In the genomic region with DNA sequence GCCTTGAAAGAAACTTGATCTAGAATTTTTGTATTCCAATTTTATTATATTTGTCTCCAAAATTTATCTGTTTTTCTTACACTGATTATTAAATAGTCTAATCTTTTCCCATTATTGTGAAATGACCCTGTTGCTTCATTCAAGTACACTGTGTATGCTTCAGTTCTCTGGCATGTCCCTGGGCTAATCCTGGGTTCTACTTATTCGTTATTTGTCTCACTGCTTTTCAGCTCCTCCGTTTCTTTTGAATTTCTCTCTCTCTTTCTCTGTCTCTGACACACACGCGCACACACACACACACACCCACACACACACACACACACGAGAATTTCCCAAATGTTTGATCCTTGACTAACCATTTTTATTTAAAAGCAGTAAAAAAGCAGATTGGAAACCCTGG, we compare ENCODE assay signal across 1 cellular context.
TF ChIP-seq lines count a peak whose summit lies in the region.

No MANE protein-coding gene starts in this region.

TF ChIP-seq in HepG2, 621 proteins besides CTCF, POLR2A, EP300 and RAD21 (continued from another document):
- TF ChIP-seq MLXIP (CRISPR knock-in tag; IDR thresholded peaks at IDR 0.05; ENCODE audit: borderline replicate concordance), result no peak
- TF ChIP-seq, protein P1, sequence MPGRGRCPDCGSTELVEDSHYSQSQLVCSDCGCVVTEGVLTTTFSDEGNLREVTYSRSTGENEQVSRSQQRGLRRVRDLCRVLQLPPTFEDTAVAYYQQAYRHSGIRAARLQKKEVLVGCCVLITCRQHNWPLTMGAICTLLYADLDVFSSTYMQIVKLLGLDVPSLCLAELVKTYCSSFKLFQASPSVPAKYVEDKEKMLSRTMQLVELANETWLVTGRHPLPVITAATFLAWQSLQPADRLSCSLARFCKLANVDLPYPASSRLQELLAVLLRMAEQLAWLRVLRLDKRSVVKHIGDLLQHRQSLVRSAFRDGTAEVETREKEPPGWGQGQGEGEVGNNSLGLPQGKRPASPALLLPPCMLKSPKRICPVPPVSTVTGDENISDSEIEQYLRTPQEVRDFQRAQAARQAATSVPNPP (CRISPR knock-in tag; IDR thresholded peaks at IDR 0.05), result no peak
- no peak for TF ChIP-seq ZNF510 (CRISPR knock-in tag; IDR thresholded peaks at IDR 0.05; ENCODE audit: low read depth)
- TF ChIP-seq SAP130 (CRISPR knock-in tag; IDR thresholded peaks at IDR 0.05; ENCODE audit: low read depth), result no peak
- no peak for TF ChIP-seq MTF1 (CRISPR knock-in tag; IDR thresholded peaks at IDR 0.05)
- TF ChIP-seq ZNF142 (CRISPR knock-in tag; IDR thresholded peaks at IDR 0.05), result no peak
- no peak for TF ChIP-seq MAFK (conservative IDR thresholded peaks at IDR 0.05 in 1 of 2, IDR thresholded peaks at IDR 0.05 in 1 of 2; ENCODE audit: low read length in 2 of 2)
- TF ChIP-seq RXRB (CRISPR knock-in tag; IDR thresholded peaks at IDR 0.05; ENCODE audit: borderline replicate concordance), result no peak
- TF ChIP-seq, protein P2, sequence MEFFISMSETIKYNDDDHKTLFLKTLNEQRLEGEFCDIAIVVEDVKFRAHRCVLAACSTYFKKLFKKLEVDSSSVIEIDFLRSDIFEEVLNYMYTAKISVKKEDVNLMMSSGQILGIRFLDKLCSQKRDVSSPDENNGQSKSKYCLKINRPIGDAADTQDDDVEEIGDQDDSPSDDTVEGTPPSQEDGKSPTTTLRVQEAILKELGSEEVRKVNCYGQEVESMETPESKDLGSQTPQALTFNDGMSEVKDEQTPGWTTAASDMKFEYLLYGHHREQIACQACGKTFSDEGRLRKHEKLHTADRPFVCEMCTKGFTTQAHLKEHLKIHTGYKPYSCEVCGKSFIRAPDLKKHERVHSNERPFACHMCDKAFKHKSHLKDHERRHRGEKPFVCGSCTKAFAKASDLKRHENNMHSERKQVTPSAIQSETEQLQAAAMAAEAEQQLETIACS (CRISPR knock-in tag; IDR thresholded peaks at IDR 0.05), result no peak
- no peak for TF ChIP-seq KDM4B (CRISPR knock-in tag; IDR thresholded peaks at IDR 0.05)
- no peak for TF ChIP-seq ZNF781 (CRISPR knock-in tag; IDR thresholded peaks at IDR 0.05; ENCODE audit: borderline replicate concordance, not compliant biosample characterization)
- TF ChIP-seq KLF15 (CRISPR knock-in tag; IDR thresholded peaks at IDR 0.05; ENCODE audit: borderline replicate concordance), result no peak
- TF ChIP-seq ZNF468 (CRISPR knock-in tag; IDR thresholded peaks at IDR 0.05), result no peak
- TF ChIP-seq ZNF260 (CRISPR knock-in tag; IDR thresholded peaks at IDR 0.05; ENCODE audit: borderline replicate concordance, low read depth), result no peak
- no peak for TF ChIP-seq HOXA9 (CRISPR knock-in tag; IDR thresholded peaks at IDR 0.05; ENCODE audit: borderline replicate concordance)
- no peak for TF ChIP-seq ZFP1 (CRISPR knock-in tag; IDR thresholded peaks at IDR 0.05)
- TF ChIP-seq ZNF205 (CRISPR knock-in tag; IDR thresholded peaks at IDR 0.05), result no peak
